ENCODE assay signal across 11 cellular contexts in the genomic region with DNA sequence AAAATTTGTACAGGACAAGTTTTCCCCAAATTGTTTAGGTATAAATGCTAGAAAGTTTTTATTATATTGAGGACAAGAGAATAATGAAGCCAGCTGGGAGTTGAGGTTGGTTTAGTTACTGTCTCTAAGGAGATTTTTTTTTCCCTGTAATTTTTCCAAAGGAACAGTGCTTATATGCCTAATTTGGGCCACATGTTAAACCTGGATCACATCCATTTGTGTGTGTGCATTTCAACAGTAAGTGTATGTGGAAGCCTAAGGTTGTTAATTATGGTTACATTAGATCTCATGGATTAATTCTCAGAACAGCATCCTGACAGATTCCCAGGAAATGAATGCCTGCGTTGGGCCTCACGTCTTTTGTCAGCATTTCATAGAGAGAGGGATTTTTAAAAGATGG. TPM values are rescaled to one million over a fixed set of nuclear protein-coding genes. Genes with fewer than 3 reads are reported as not detected.
A peak's percentile ranks its signal among the peaks of the same experiment; 100 is the strongest.
DNase-seq lines count a peak whose midpoint lies in the region; ATAC-seq and TF ChIP-seq lines count a peak whose summit lies in the region.
"Had no signal": no experiment of that assay in that cellular context is flagged by ENCODE, and none has a peak within 500 bp of the region (broad histone marks: within the 10 kb centered on the region; RNA-seq: fewer than 3 reads in every experiment).

No MANE protein-coding gene starts in this region.

- whole genome bisulfite sequencing in hepatocyte (ENCODE audit: low lambda C conversion rate, missing lambda C conversion rate) = 51% methylated on average over 2 of the region's 2 CpGs

- peak overlapping the region; percentile 57 for H3K27ac Mint-ChIP-seq in T-helper 17 cell

- intact Hi-C loops in Right ventricle myocardium inferior (cut with DNase I) = no loop called here
- intact Hi-C loops in upper lobe of right lung (cut with DNase I) = no loop called here

- no peaks in the 10 kb centered on the region for H3K9me2 ChIP-seq in hepatocyte (replicated peaks; ENCODE audit: insufficient read depth)

- no peak for ATAC-seq in Right ventricle myocardium inferior
- no peak for ATAC-seq in T-helper 17 cell
- no peak for ATAC-seq in upper lobe of right lung
- no peak for ATAC-seq in HG03025 (IDR thresholded peaks at IDR 0.05; ENCODE audit: low FRiP score, unreplicated experiment)

- H3K27me3 Mint-ChIP-seq in T-helper 17 cell = no peaks in the 10 kb centered on the region

- no peak overlapping the region for H2AFZ ChIP-seq in hepatocyte

- no peaks in the 10 kb centered on the region for H3K9me3 ChIP-seq in right atrium auricular region
- no peaks in the 10 kb centered on the region for H3K9me3 ChIP-seq in T-helper 17 cell (ENCODE audit: control insufficient read depth, low read length, poor library complexity, severe bottlenecking)
- H3K9me3 ChIP-seq in hepatocyte (ENCODE audit: low read depth) = no peaks in the 10 kb centered on the region
- H3K9me3 ChIP-seq in upper lobe of right lung = no peaks in the 10 kb centered on the region
- H3K9me3 ChIP-seq: sigmoid colon had no signal

- H3K4me1 Mint-ChIP-seq in T-helper 17 cell = peaks cover 66% of the 10 kb centered on the region

- no peak overlapping the region for H3K4me3 Mint-ChIP-seq in T-helper 17 cell

- peaks cover 82% of the 10 kb centered on the region for H4K20me1 ChIP-seq in hepatocyte (ENCODE audit: insufficient read depth, poor library complexity, severe bottlenecking)

- no peak for TF ChIP-seq CTCF in right atrium auricular region (IDR thresholded peaks at IDR 0.05)
- TF ChIP-seq CTCF in hepatocyte (IDR thresholded peaks at IDR 0.05; ENCODE audit: poor library complexity) = no peak
- TF ChIP-seq CTCF in upper lobe of right lung (IDR thresholded peaks at IDR 0.05) = no peak

- H3K4me2 ChIP-seq in hepatocyte = peak overlapping the region; percentile 84

- peaks cover 0 to 61% of the 10 kb centered on the region in 2 donors for H3K4me1 ChIP-seq in right atrium auricular region
- peaks cover 62% of the 10 kb centered on the region for H3K4me1 ChIP-seq in hepatocyte (ENCODE audit: insufficient read depth)
- peaks cover 67% of the 10 kb centered on the region for H3K4me1 ChIP-seq in upper lobe of right lung

- H3K27me3 ChIP-seq in right atrium auricular region = no peaks in the 10 kb centered on the region
- H3K27me3 ChIP-seq in hepatocyte = no peaks in the 10 kb centered on the region
- no peaks in the 10 kb centered on the region for H3K27me3 ChIP-seq in upper lobe of right lung
- H3K27me3 ChIP-seq: sigmoid colon had no signal

- H3K79me2 ChIP-seq in hepatocyte = peaks cover 93% of the 10 kb centered on the region

- peak overlapping the region; percentile 26 to 27 for H3K27ac ChIP-seq in right atrium auricular region
- H3K27ac ChIP-seq in hepatocyte = no peak overlapping the region
- peak overlapping the region; percentile 24 for H3K27ac ChIP-seq in upper lobe of right lung

- DNase-seq in right atrium auricular region (ENCODE audit: low spot score) (no peak), Right ventricle myocardium inferior (ENCODE audit: missing footprints) (no peak), T-helper 17 cell (no peak), hepatocyte (ENCODE audit: low spot score) (no peak), upper lobe of right lung (no peak), AML-193 (lab: John Stamatoyannopoulos, UW) (no peak), Ammon's horn (ENCODE audit: low spot score) (no peak)
- DNase-seq: activated CD4-positive, alpha-beta T cell treated with anti-CD3 and anti-CD28 coated beads, Interleukin-2, amount 50 U/mL, for 4 hours; Calu3; sigmoid colon had no signal

- H3K36me3 ChIP-seq in right atrium auricular region = no peaks in the 10 kb centered on the region
- no peaks in the 10 kb centered on the region for H3K36me3 ChIP-seq in hepatocyte (replicated peaks; ENCODE audit: insufficient read depth, low read depth)
- no peaks in the 10 kb centered on the region for H3K36me3 ChIP-seq in upper lobe of right lung
- H3K36me3 ChIP-seq: sigmoid colon had no signal

- H3K36me3 Mint-ChIP-seq in T-helper 17 cell (ENCODE audit: low read depth) = no peaks in the 10 kb centered on the region

- H3K4me3 ChIP-seq in right atrium auricular region (no peak overlapping the region), hepatocyte (no peak overlapping the region), upper lobe of right lung (no peak overlapping the region)
- H3K4me3 ChIP-seq: sigmoid colon had no signal

RNA-seq across cellular contexts. Expression of a gene that starts 4.5 kb away (rescaled TPM):
- total RNA-seq in right atrium auricular region = 10 to 100 TPM; 47.9 to 48.9 TPM
- total RNA-seq in Right ventricle myocardium inferior = 63.1 TPM
- 10 to 100 TPM; 56.7 to 59.5 TPM for total RNA-seq in T-helper 17 cell
- total RNA-seq in hepatocyte = 105 and 132 TPM in 2 replicates
- 56.1 and 61.2 TPM in 2 replicates for polyA plus RNA-seq in hepatocyte
- total RNA-seq in upper lobe of right lung = 144 TPM
